In genomic region chr11:42225664-42226063, GRCh38 we compare ENCODE assay signal across 1 cellular context.
TF ChIP-seq lines count a peak whose summit lies in the region.

No MANE protein-coding gene starts in this region.

TF ChIP-seq in HepG2, 621 proteins besides CTCF, POLR2A, EP300 and RAD21 (continued from another document):
- no peak for TF ChIP-seq HES4 (CRISPR knock-in tag; IDR thresholded peaks at IDR 0.05; ENCODE audit: borderline replicate concordance)
- no peak for TF ChIP-seq ZSCAN9 (CRISPR knock-in tag; IDR thresholded peaks at IDR 0.05; ENCODE audit: borderline replicate concordance)
- TF ChIP-seq ZNF343 (CRISPR knock-in tag; IDR thresholded peaks at IDR 0.05), result no peak
- no peak for TF ChIP-seq MXD1 (CRISPR knock-in tag; IDR thresholded peaks at IDR 0.05)
- TF ChIP-seq REL (CRISPR knock-in tag; conservative IDR thresholded peaks at IDR 0.05), result no peak
- no peak for TF ChIP-seq HOXA7 (CRISPR knock-in tag; IDR thresholded peaks at IDR 0.05)
- no peak for TF ChIP-seq HNRNPUL1 (IDR thresholded peaks at IDR 0.05; ENCODE audit: low read depth, low read length)
- no peak for TF ChIP-seq ZSCAN20 (CRISPR knock-in tag; IDR thresholded peaks at IDR 0.05; ENCODE audit: borderline replicate concordance)
- no peak for TF ChIP-seq GLMP (CRISPR knock-in tag; IDR thresholded peaks at IDR 0.05; ENCODE audit: borderline replicate concordance)
- no peak for TF ChIP-seq IRF1 (CRISPR knock-in tag; IDR thresholded peaks at IDR 0.05; ENCODE audit: low read depth)
- TF ChIP-seq JUND (CRISPR knock-in tag; IDR thresholded peaks at IDR 0.05), result no peak
TF ChIP-seq in HepG2: peak in this region for 0.
